In the genomic region with DNA sequence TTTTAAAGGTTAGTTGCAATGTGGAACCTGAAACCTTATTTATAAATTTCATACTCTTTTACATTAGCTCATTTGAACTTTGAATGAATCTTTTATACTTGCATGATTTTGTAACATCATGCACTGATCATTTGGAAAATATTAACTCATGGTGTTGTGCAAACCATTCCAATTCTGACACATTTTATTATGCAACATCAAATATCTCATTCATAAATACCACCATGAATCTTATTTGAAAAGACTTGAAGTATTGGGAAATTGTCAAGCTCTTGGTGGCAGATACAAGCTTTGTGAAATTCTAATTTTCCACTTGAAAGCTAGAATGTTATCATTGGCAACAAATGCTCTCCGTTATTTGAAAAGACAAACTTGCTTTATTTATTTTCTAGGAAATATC, we compare ENCODE assay signal across 17 cellular contexts.
"Had no signal": no experiment of that assay in that cellular context is flagged by ENCODE, and none has a peak within 500 bp of the region (broad histone marks: within the 10 kb centered on the region; RNA-seq: fewer than 3 reads in every experiment).

No MANE protein-coding gene starts in this region.

- DNase-seq: activated B cell treated with CpG ODN at 0.5 μM for 24 hours; activated CD4-positive, alpha-beta memory T cell treated with anti-CD3 and anti-CD28 coated beads for 36 hours; activated CD4-positive, alpha-beta T cell treated with anti-CD3 and anti-CD28 coated beads for 4 hours; activated gamma-delta T cell treated with Interleukin-2 at 50 U/mL for 16 hours; activated T-cell treated with anti-CD3 and anti-CD28 coated beads for 4 hours; adrenal gland; central memory CD4-positive, alpha-beta T cell; colonic mucosa; endodermal cell; lower lobe of right lung; stimulated activated naive CD8-positive, alpha-beta T cell treated with anti-CD3 and anti-CD28 coated beads, Interleukin-15, Interleukin-2, amounts not matched to agents 100 U/mL and 50 U/mL, for 24 hours; T-cell; T-helper 9 cell had no signal

- H3K27me3 ChIP-seq: adrenal gland, colonic mucosa, tibial nerve had no signal

- ATAC-seq: activated naive CD4-positive, alpha-beta T cell treated with anti-CD3 and anti-CD28 coated beads, Interleukin-2, amount 50 U/mL, for 72 hours; natural killer cell treated with Interleukin-12 subunit alpha and Interleukin-12 subunit beta and Interleukin-15 and Interleukin-18, amount 100 ng/mL, for 72 hours; stimulated activated naive CD8-positive, alpha-beta T cell treated with anti-CD3 and anti-CD28 coated beads, Interleukin-15, Interleukin-2, amounts not matched to agents 100 U/mL and 50 U/mL, for 24 hours; T-cell had no signal

- H3K4me1 ChIP-seq: adrenal gland, colonic mucosa, lower lobe of right lung had no signal

- H3K36me3 ChIP-seq: adrenal gland, colonic mucosa, lower lobe of right lung, tibial nerve had no signal

- FAIRE-seq: urothelium cell line had no signal

- H3K27ac ChIP-seq: adrenal gland, colonic mucosa, lower lobe of right lung, tibial nerve had no signal

- H3K4me3 ChIP-seq: adrenal gland, colonic mucosa, lower lobe of right lung, tibial nerve had no signal

- H3K9me3 ChIP-seq: adrenal gland, colonic mucosa, lower lobe of right lung, tibial nerve had no signal
